14 cellular contexts compared by ENCODE assay signal in the genomic region with DNA sequence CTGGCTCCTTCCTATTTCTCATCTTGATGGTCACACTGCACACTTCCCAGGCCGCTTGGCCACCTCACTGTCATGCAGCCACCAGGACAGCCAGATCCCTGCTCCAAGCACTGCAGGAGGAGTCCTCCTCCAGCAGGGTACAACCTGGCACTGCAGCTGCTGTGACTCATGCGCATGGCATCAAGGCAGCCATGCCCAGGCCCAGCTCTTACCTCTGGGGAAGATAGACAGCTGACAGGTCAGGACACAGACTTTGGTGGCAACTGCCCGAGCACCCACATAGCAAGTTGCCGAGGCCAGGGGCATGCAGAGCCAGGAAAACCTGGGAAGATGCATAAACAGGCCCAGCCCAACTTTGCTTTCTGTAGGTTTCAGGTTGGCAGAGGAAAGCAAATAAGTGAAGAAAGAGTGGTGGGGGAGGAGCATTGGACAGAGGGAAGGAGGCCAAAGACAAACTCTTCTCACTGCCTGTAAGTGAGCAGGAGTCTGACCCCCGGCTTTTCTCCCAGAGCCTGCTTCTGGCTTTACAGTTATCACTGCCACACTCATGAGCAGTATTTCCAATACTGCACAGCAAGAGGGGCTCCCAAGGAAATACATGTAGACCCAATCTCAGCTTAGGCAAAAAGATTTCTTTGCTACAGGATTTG. TPM values are rescaled to one million over a fixed set of nuclear protein-coding genes. Genes with fewer than 3 reads are reported as not detected.
DNase-seq lines count a peak whose midpoint lies in the region; FAIRE-seq and TF ChIP-seq lines count a peak whose summit lies in the region.
"Had no signal": no experiment of that assay in that cellular context is flagged by ENCODE, and none has a peak within 500 bp of the region (broad histone marks: within the 10 kb centered on the region; RNA-seq: fewer than 3 reads in every experiment).

No MANE protein-coding gene starts in this region.

- whole genome bisulfite sequencing in stomach, 5 donors, result 36 to 63% (median 46%) methylated on average over 4 to 5 of the region's 5 CpGs

- peaks cover 21 to 28% (median 25%) of the 10 kb centered on the region in 4 donors for H3K4me1 ChIP-seq in stomach
- H3K4me1 ChIP-seq in BE2C, result no peaks in the 10 kb centered on the region

- FAIRE-seq in H54 (lab: Jason Lieb, UNC), result no peak
- FAIRE-seq: kidney had no signal

- TF ChIP-seq CTCF in kidney epithelial cell (IDR thresholded peaks at IDR 0.05; ENCODE audit: insufficient read depth, low read length, poor library complexity, severe bottlenecking), result peak; percentile 9
- TF ChIP-seq CTCF in stomach (IDR thresholded peaks at IDR 0.05), result peak in 1 of 7 experiments; percentile 46
- no peak for TF ChIP-seq CTCF in BE2C (IDR thresholded peaks at IDR 0.05; ENCODE audit: low read depth, low read length)

- H3K9me3 ChIP-seq in stomach, result peaks cover 0 to 9% (median 0%) of the 10 kb centered on the region in 4 donors
- no peaks in the 10 kb centered on the region for H3K9me3 ChIP-seq in BE2C
- H3K9me3 ChIP-seq: SK-N-SH had no signal

- TF ChIP-seq EP300 in stomach (IDR thresholded peaks at IDR 0.05), result no peak

- H3K36me3 ChIP-seq in kidney epithelial cell (ENCODE audit: control insufficient read depth, insufficient read depth, low read length), result no peaks in the 10 kb centered on the region
- H3K36me3 ChIP-seq in stomach, result no peaks in the 10 kb centered on the region
- H3K36me3 ChIP-seq in BE2C, result no peaks in the 10 kb centered on the region

- TF ChIP-seq POLR2A in H54 (IDR thresholded peaks at IDR 0.05; ENCODE audit: low read depth, low read length), result no peak
- TF ChIP-seq POLR2A in stomach (IDR thresholded peaks at IDR 0.05), result no peak

- DNase-seq in H54 (ENCODE audit: insufficient read length, low spot score) (peak; percentile 56), astrocyte of the hippocampus (ENCODE audit: low read depth, low spot score) (peak; percentile 26), kidney epithelial cell (ENCODE audit: low read depth) (no peak), stomach (peak; percentile 68), SKM-1 treated with dmso at 0.1 percent for 144 hours (lab: John Stamatoyannopoulos, UW; ENCODE audit: unreplicated experiment) (no peak), foreskin melanocyte (no peak), BE2C (no peak)
- no peak for DNase-seq in effector CD4-positive, alpha-beta T cell
- DNase-seq: activated CD4-positive, alpha-beta memory T cell treated with anti-CD3 and anti-CD28 coated beads for 36 hours; activated naive CD4-positive, alpha-beta T cell treated with anti-CD3 and anti-CD28 coated beads, Interleukin-2, amount 10 ng/mL, durations not matched to agents 7 days and 5 days; KBM-7; kidney; NCI-H446 treated with DMSO at 0.1 percent for 48 hours; SK-N-SH had no signal

- peak overlapping the region in 3 of 5 donors; percentile 13 to 66 (median 63) for H3K27ac ChIP-seq in stomach

- H3K4me3 ChIP-seq in kidney epithelial cell (ENCODE audit: low read depth, low read length) (no peak overlapping the region), stomach (no peak overlapping the region), BE2C (ENCODE audit: low read depth, low read length) (no peak overlapping the region)

- intact Hi-C loops in stomach (cut with DNase I; ENCODE audit: low total_unique reads), result no loop called here

- H3K27me3 ChIP-seq in kidney epithelial cell (ENCODE audit: control insufficient read depth, insufficient read depth, low read length) (no peaks in the 10 kb centered on the region), stomach (no peaks in the 10 kb centered on the region), BE2C (no peaks in the 10 kb centered on the region)

RNA-seq across cellular contexts. Expression of a gene that starts 38.8 kb away (rescaled TPM):
- total RNA-seq in kidney epithelial cell, result 5.8 and 6.4 TPM in 2 replicates
- 10 to 100 TPM in 2 of 5 donors, 1 to 10 TPM in 3; 3.2 to 29.3 (median 8.5) TPM for total RNA-seq in stomach
- polyA plus RNA-seq in stomach, result 1 to 10 TPM; 2.0 to 8.8 (median 2.4) TPM
- polyA plus RNA-seq in BE2C (2012; ENCODE audit: insufficient read depth, insufficient read length, low read depth), result not detected
- total RNA-seq: activated CD4-positive, alpha-beta memory T cell treated with anti-CD3 and anti-CD28 coated beads for 36 hours had no signal
- polyA plus RNA-seq: SK-N-SH had no signal

Comparison
In these comparisons a context has a peak if more than half of its experiments do, and no peak if none do; other contexts are left out.
1. DNase-seq: peak in H54 (single experiment), astrocyte of the hippocampus (single experiment) and stomach (single experiment); none in kidney epithelial cell (single experiment), SKM-1 treated with dmso at 0.1 percent for 144 hours (single experiment), foreskin melanocyte (single experiment), BE2C (single experiment) and effector CD4-positive, alpha-beta T cell (single experiment).